In genomic region chr10:71748671-71749191, GRCh38 we compare ENCODE assay signal across 8 cellular contexts. TPM values are rescaled to one million over a fixed set of nuclear protein-coding genes. Genes with fewer than 3 reads are reported as not detected.
DNase-seq lines count a peak whose midpoint lies in the region; ATAC-seq and TF ChIP-seq lines count a peak whose summit lies in the region.

No MANE protein-coding gene starts in this region.

- H3K4me1 ChIP-seq in sigmoid colon (peaks cover 0 to 52% (median 39%) of the 10 kb centered on the region in 4 donors), GM23248 (ENCODE audit: insufficient read depth) (no peaks in the 10 kb centered on the region)

- no peaks in the 10 kb centered on the region for H4K20me1 ChIP-seq in GM23248 (ENCODE audit: insufficient read depth)

- in situ Hi-C loops in GM23248 (cut with MboI) = no loop called here

- H3F3A ChIP-seq in GM23248 (ENCODE audit: insufficient read depth) = no peaks in the 10 kb centered on the region

- DNase-seq in activated CD4-positive, alpha-beta T cell treated with anti-CD3 and anti-CD28 coated beads, Interleukin-2, amount 50 U/mL, for 4 hours = peak; percentile 57 to 60
- DNase-seq in sigmoid colon (peak; percentile 86), GM23248 (no peak), NCI-H446 treated with DMSO at 0.1 percent for 48 hours (lab: John Stamatoyannopoulos, UW) (no peak)

- no peak overlapping the region for H3K4me2 ChIP-seq in GM23248 (ENCODE audit: unreplicated experiment)

- TF ChIP-seq CTCF in sigmoid colon (IDR thresholded peaks at IDR 0.05) = no peak

- H3K9ac ChIP-seq in GM23248 = no peak overlapping the region

- TF ChIP-seq POLR2A in sigmoid colon (IDR thresholded peaks at IDR 0.05) = no peak

- no peak overlapping the region for H2AFZ ChIP-seq in GM23248

- intact Hi-C loops in sigmoid colon (cut with DNase I) = no loop called here

- peak; percentile 63 for ATAC-seq in GM18498 (IDR thresholded peaks at IDR 0.05; ENCODE audit: unreplicated experiment)
- peak; percentile 63 for ATAC-seq in HG03460 (IDR thresholded peaks at IDR 0.05; ENCODE audit: unreplicated experiment)
- ATAC-seq in esophagus mucosa = peak; percentile 33
- no peak for ATAC-seq in HG02798 (IDR thresholded peaks at IDR 0.05; ENCODE audit: poor library complexity, unreplicated experiment)

- WGBS in sigmoid colon, 2 donors = 7 to 9% methylated on average over 15 of the region's 15 CpGs
- 31 to 38% methylated on average over 14 to 15 of the region's 15 CpGs for WGBS in GM23248 (ENCODE audit: low coverage in 1 of 2, low lambda C conversion rate in 2 of 2, missing lambda C conversion rate in 2 of 2), 2 experiments

- H3K9me3 ChIP-seq in sigmoid colon (no peaks in the 10 kb centered on the region), GM23248 (ENCODE audit: low read depth) (no peaks in the 10 kb centered on the region)

- no peaks in the 10 kb centered on the region for H3K9me2 ChIP-seq in GM23248 (ENCODE audit: insufficient read depth)

- no peaks in the 10 kb centered on the region for H3K27me3 ChIP-seq in sigmoid colon
- H3K27me3 ChIP-seq in GM23248 (replicated peaks; ENCODE audit: insufficient read depth) = no peaks in the 10 kb centered on the region

- no peak overlapping the region for H3K4me3 ChIP-seq in sigmoid colon
- no peak overlapping the region for H3K4me3 ChIP-seq in GM23248

- peaks cover 15 to 41% (median 35%) of the 10 kb centered on the region in 4 donors for H3K36me3 ChIP-seq in sigmoid colon
- H3K36me3 ChIP-seq in GM23248 (ENCODE audit: low read depth) = peaks cover 9% of the 10 kb centered on the region; the same call in 1 of the 2 replicates

- H3K27ac ChIP-seq in sigmoid colon (peak overlapping the region; percentile 62 to 72 (median 68)), GM23248 (no peak overlapping the region)

- no peak for TF ChIP-seq EP300 in sigmoid colon (IDR thresholded peaks at IDR 0.05)

- H3K79me2 ChIP-seq in GM23248 (ENCODE audit: insufficient read depth) = no peaks in the 10 kb centered on the region

RNA-seq across cellular contexts. Expression of gene VSIR, which starts 24.6 kb away (rescaled TPM):
- 45.8 TPM for total RNA-seq in esophagus mucosa
- 10 to 100 TPM; 24.6 to 46.7 (median 40.3) TPM for total RNA-seq in sigmoid colon
- polyA plus RNA-seq in sigmoid colon = 10 to 100 TPM; 12.0 to 73.1 (median 30.7) TPM
- total RNA-seq in GM23248 (2014; rRNA removed; shearing (Covaris generic)) = 60.8 and 81.6 TPM in 2 replicates
- 152 and 153 TPM in 2 replicates for polyA plus RNA-seq in GM23248 (2016; fragmentation: Nextera tagmentation; extraction: Ambion mirVana)

RNA-seq across cellular contexts. Expression of gene C10orf105, which starts 29.2 kb away (rescaled TPM):
- total RNA-seq in esophagus mucosa (not detected), sigmoid colon (under 1 TPM in 1 of 4 donors, not detected in 3; 0.55 TPM)
- polyA plus RNA-seq in sigmoid colon (under 1 TPM in 1 of 3 donors, not detected in 2; 0.25 TPM), GM23248 (2016; fragmentation: Nextera tagmentation; extraction: Ambion mirVana) (0.06 TPM in 1 of 2 replicates, not detected in the other)
- not detected in 2 replicates for total RNA-seq in GM23248 (2014; rRNA removed; shearing (Covaris generic))

Comparison
In these comparisons a context has a peak if more than half of its experiments do, and no peak if none do; other contexts are left out.
1. DNase-seq: peak in activated CD4-positive, alpha-beta T cell treated with anti-CD3 and anti-CD28 coated beads, Interleukin-2, amount 50 U/mL, for 4 hours (2 of 2) and sigmoid colon (single experiment); none in GM23248 (single experiment) and NCI-H446 treated with DMSO at 0.1 percent for 48 hours (single experiment).